In the genomic region with DNA sequence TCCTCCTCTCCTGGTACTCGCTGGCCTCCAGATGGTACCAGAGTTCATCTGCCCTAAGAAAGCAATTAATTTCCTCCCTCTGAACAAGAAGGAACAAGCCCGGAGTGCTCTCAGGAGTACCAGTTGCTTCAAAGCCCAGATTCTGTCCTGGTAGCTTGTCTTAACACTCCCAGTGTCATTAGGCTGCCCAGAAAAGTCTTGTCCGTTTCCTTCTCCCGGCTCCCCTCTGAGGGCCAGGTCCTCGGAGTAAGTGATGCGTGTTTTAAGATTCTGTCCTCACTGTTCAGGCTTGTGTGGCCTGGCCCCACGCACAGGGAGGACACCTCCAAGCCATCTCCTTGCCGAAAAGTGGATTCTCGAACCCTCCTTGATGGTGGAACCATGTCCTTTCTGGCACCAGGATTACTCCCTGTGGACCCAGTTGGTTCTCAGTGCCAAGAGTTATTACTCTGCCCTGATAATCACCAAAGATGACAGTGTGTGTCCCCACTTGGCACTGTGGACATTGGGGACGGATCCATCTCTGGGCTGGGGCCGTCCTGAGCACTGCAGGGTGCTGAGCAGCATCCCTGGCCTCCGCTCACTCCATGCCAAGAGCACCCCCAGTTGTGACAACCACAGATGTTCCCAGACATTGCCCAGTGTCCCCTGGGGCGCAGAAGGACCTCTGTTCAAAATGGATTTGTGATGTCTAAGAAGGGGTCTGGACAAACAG, we compare ENCODE assay signal across 8 cellular contexts. TPM values are rescaled to one million over a fixed set of nuclear protein-coding genes. Genes with fewer than 3 reads are reported as not detected.
DNase-seq lines count a peak whose midpoint lies in the region; ATAC-seq and TF ChIP-seq lines count a peak whose summit lies in the region.

No MANE protein-coding gene starts in this region.

- no peak overlapping the region for H3K4me3 Mint-ChIP-seq in activated CD4-positive, alpha-beta T cell treated with anti-CD3 and anti-CD28 coated beads, Interleukin-2, amount 10 ng/mL, durations not matched to agents 24 days and 14 days
- H3K4me3 Mint-ChIP-seq in activated CD4-positive, alpha-beta T cell treated with anti-CD3 and anti-CD28 coated beads for 36 hours = no peak overlapping the region
- no peak overlapping the region for H3K4me3 Mint-ChIP-seq in nephron

- ATAC-seq in activated CD4-positive, alpha-beta T cell treated with anti-CD3 and anti-CD28 coated beads for 36 hours = no peak
- no peak for ATAC-seq in HG02852 (IDR thresholded peaks at IDR 0.05; ENCODE audit: unreplicated experiment)

- TF ChIP-seq CTCF in nephron (IDR thresholded peaks at IDR 0.05; ENCODE audit: unreplicated experiment in 3 of 3) (no peak), tibial artery (IDR thresholded peaks at IDR 0.05) (no peak)

- H3K9me3 Mint-ChIP-seq in activated CD4-positive, alpha-beta T cell treated with anti-CD3 and anti-CD28 coated beads, Interleukin-2, amount 10 ng/mL, durations not matched to agents 24 days and 14 days = no peaks in the 10 kb centered on the region
- H3K9me3 Mint-ChIP-seq in activated CD4-positive, alpha-beta T cell treated with anti-CD3 and anti-CD28 coated beads for 36 hours (ENCODE audit: low read depth) = no peaks in the 10 kb centered on the region
- H3K9me3 Mint-ChIP-seq in nephron = peaks cover 4% of the 10 kb centered on the region

- H3K27me3 ChIP-seq in duodenal mucosa (ENCODE audit: control insufficient read depth in 1 of 2, insufficient read depth in 2 of 2, low read length in 2 of 2) (no peaks in the 10 kb centered on the region), tibial artery (no peaks in the 10 kb centered on the region)

- peaks cover 8% of the 10 kb centered on the region for H3K27me3 Mint-ChIP-seq in activated CD4-positive, alpha-beta T cell treated with anti-CD3 and anti-CD28 coated beads, Interleukin-2, amount 10 ng/mL, durations not matched to agents 24 days and 14 days
- H3K27me3 Mint-ChIP-seq in activated CD4-positive, alpha-beta T cell treated with anti-CD3 and anti-CD28 coated beads for 36 hours = peaks cover 4% of the 10 kb centered on the region
- H3K27me3 Mint-ChIP-seq in nephron (ENCODE audit: low read depth) = peaks cover 1% of the 10 kb centered on the region

- H3K36me3 Mint-ChIP-seq in activated CD4-positive, alpha-beta T cell treated with anti-CD3 and anti-CD28 coated beads, Interleukin-2, amount 10 ng/mL, durations not matched to agents 24 days and 14 days (ENCODE audit: low read depth) = no peaks in the 10 kb centered on the region
- H3K36me3 Mint-ChIP-seq in activated CD4-positive, alpha-beta T cell treated with anti-CD3 and anti-CD28 coated beads for 36 hours (ENCODE audit: low read depth) = no peaks in the 10 kb centered on the region
- no peaks in the 10 kb centered on the region for H3K36me3 Mint-ChIP-seq in nephron (ENCODE audit: low read depth)

- H3K9me3 ChIP-seq in duodenal mucosa (ENCODE audit: control insufficient read depth in 1 of 2, low read length in 2 of 2) (no peaks in the 10 kb centered on the region), tibial artery (no peaks in the 10 kb centered on the region)

- no peak for DNase-seq in activated CD4-positive, alpha-beta T cell treated with anti-CD3 and anti-CD28 coated beads, Interleukin-2, amount 10 ng/mL, durations not matched to agents 24 days and 14 days
- no peak for DNase-seq in activated CD4-positive, alpha-beta T cell treated with anti-CD3 and anti-CD28 coated beads for 36 hours
- DNase-seq in tibial artery (peak in 1 of 2 donors; percentile 66), hepatic stellate cell (ENCODE audit: low spot score) (no peak)
- DNase-seq in stimulated activated CD4-positive, alpha-beta T cell treated with anti-CD3 and anti-CD28 coated beads, Interleukin-15, amount 100 ng/mL, for 24 hours = no peak

- CTCF ChIA-PET in activated CD4-positive, alpha-beta T cell treated with anti-CD3 and anti-CD28 coated beads for 36 hours (lab: Charles Lee) = interaction anchor here (1.9 to 2.0 kb wide), 2 partner anchors 8 to 9 kb away, joined by 4 to 6 read pairs; no protein-coding TSS in a partner anchor

- H3K36me3 ChIP-seq in duodenal mucosa (ENCODE audit: control insufficient read depth in 1 of 2, insufficient read depth in 2 of 2, low read length in 2 of 2) = no peaks in the 10 kb centered on the region
- H3K36me3 ChIP-seq in tibial artery = no peaks in the 10 kb centered on the region

- no peak overlapping the region for H3K4me3 ChIP-seq in duodenal mucosa (ENCODE audit: low read depth in 1 of 2, low read length in 2 of 2)
- no peak overlapping the region for H3K4me3 ChIP-seq in tibial artery

- peak overlapping the region; percentile 67 for H3K27ac ChIP-seq in duodenal mucosa (ENCODE audit: low read depth, low read length)
- H3K27ac ChIP-seq in tibial artery = peak overlapping the region; percentile 83 to 96

- no peak overlapping the region for H3K9ac ChIP-seq in duodenal mucosa (ENCODE audit: low read depth in 1 of 2, low read length in 2 of 2)

- intact Hi-C loops in activated CD4-positive, alpha-beta T cell treated with anti-CD3 and anti-CD28 coated beads, Interleukin-2, amount 10 ng/mL, durations not matched to agents 24 days and 14 days (cut with micrococcal nuclease) = no loop called here
- intact Hi-C loops in activated CD4-positive, alpha-beta T cell treated with anti-CD3 and anti-CD28 coated beads for 36 hours (cut with DNase I, micrococcal nuclease) = no loop called here
- intact Hi-C loops in tibial artery (cut with DNase I; ENCODE audit: low total_unique reads) = loop anchor here (5.0 kb wide), 1 partner anchor 49 kb away; no protein-coding TSS in a partner anchor

- H3K4me1 ChIP-seq in duodenal mucosa (ENCODE audit: control insufficient read depth in 1 of 2, insufficient read depth in 2 of 2, low read length in 2 of 2) (peaks cover 33 to 48% of the 10 kb centered on the region in 2 donors), tibial artery (peaks cover 6 to 71% (median 50%) of the 10 kb centered on the region in 4 donors)

- POLR2A ChIA-PET in activated CD4-positive, alpha-beta T cell treated with anti-CD3 and anti-CD28 coated beads for 36 hours (lab: Charles Lee) = interaction anchor here (1.2 kb wide), 1 partner anchor 8 kb away, joined by 4 read pairs; no protein-coding TSS in a partner anchor

- peaks cover 34% of the 10 kb centered on the region for H3K4me1 Mint-ChIP-seq in activated CD4-positive, alpha-beta T cell treated with anti-CD3 and anti-CD28 coated beads, Interleukin-2, amount 10 ng/mL, durations not matched to agents 24 days and 14 days
- peaks cover 38% of the 10 kb centered on the region for H3K4me1 Mint-ChIP-seq in activated CD4-positive, alpha-beta T cell treated with anti-CD3 and anti-CD28 coated beads for 36 hours
- H3K4me1 Mint-ChIP-seq in nephron = peaks cover 7% of the 10 kb centered on the region

- H3K27ac Mint-ChIP-seq in activated CD4-positive, alpha-beta T cell treated with anti-CD3 and anti-CD28 coated beads, Interleukin-2, amount 10 ng/mL, durations not matched to agents 24 days and 14 days = peak overlapping the region; percentile 4
- no peak overlapping the region for H3K27ac Mint-ChIP-seq in activated CD4-positive, alpha-beta T cell treated with anti-CD3 and anti-CD28 coated beads for 36 hours
- H3K27ac Mint-ChIP-seq in nephron = peak overlapping the region; percentile 29 to 66 (median 64)

RNA-seq across cellular contexts. Expression of a gene that starts 52.5 kb away (rescaled TPM):
- 10.5 and 10.7 TPM in 2 replicates for total RNA-seq in activated CD4-positive, alpha-beta T cell treated with anti-CD3 and anti-CD28 coated beads, Interleukin-2, amount 10 ng/mL, durations not matched to agents 24 days and 14 days
- 1 to 10 TPM; 8.6 to 8.9 TPM for total RNA-seq in activated CD4-positive, alpha-beta T cell treated with anti-CD3 and anti-CD28 coated beads for 36 hours
